9 cellular contexts compared by ENCODE assay signal in the genomic region with DNA sequence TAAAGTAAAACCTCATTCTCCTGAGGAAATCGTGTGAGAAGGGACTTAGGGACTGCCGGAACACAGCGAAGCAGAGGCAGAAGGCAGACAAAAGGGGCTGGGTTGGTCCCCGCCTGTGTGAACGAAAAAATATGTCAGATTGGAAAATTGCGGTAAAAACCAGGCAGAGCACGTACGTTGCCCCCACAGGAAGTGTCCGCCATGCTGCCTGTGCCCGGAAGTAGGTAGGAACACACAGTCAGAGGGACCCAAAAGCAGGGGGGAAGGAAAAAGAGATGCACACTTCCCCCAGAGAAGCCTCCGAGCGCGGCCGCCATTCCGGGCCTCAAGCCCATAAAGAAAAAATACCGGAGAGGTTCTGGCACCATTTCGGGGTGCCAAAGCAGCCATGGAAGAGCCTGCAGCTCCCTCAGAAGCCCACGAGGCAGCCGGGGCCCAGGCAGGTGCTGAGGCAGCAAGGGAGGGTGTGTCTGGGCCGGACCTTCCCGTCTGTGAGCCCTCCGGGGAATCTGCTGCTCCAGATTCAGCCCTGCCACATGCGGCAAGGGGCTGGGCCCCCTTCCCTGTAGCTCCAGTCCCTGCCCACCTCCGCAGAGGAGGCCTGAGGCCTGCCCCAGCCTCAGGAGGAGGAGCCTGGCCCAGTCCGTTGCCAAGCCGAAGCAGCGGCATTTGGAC. TPM values are rescaled to one million over a fixed set of nuclear protein-coding genes. Genes with fewer than 3 reads are reported as not detected.
DNase-seq lines count a peak whose midpoint lies in the region; ATAC-seq, FAIRE-seq and TF ChIP-seq lines count a peak whose summit lies in the region.
"Had no signal": no experiment of that assay in that cellular context is flagged by ENCODE, and none has a peak within 500 bp of the region (broad histone marks: within the 10 kb centered on the region; RNA-seq: fewer than 3 reads in every experiment).

A gene (plus strand): TSS at position 280 of the 675 bp plus-strand sequence. CDS start 109 bp downstream, at position 389.

- FAIRE-seq in A549 (lab: Jason Lieb, UNC) = no peak

- H3K4me1 Mint-ChIP-seq in memory B cell = no peaks in the 10 kb centered on the region

- peak; percentile 30 for TF ChIP-seq POLR2A in A549 (IDR thresholded peaks at IDR 0.05; ENCODE audit: low read length)

- no peaks in the 10 kb centered on the region for H3K36me3 Mint-ChIP-seq in memory B cell

- peak within 1 kb of the TSS; percentile 69 for H3K4me3 Mint-ChIP-seq in memory B cell

- 62% methylated on average over 27 of the region's 27 CpGs for WGBS in A549 (ENCODE audit: missing lambda C conversion rate)

- no peak for TF ChIP-seq EP300 in A549 (IDR thresholded peaks at IDR 0.05)

- POLR2A ChIA-PET in A549 (lab: Yijun Ruan, JAX) = no interaction called here

- H3K9me3 ChIP-seq in A549 = 0 out of 3 replicates have a peak, but pooled peaks cover 3% of the 10 kb centered on the region

- TF ChIP-seq CTCF in A549 (IDR thresholded peaks at IDR 0.05) (no peak), astrocyte of the spinal cord (IDR thresholded peaks at IDR 0.05; ENCODE audit: low read depth, low read length) (no peak)

- no peaks in the 10 kb centered on the region; the same call in 2 of the 3 replicates for H3K4me1 ChIP-seq in A549

- peak within 1 kb of the TSS; percentile 54 for H3K4me2 ChIP-seq in A549

- CTCF ChIA-PET in A549 (lab: Yijun Ruan, JAX) = no interaction called here

- ATAC-seq in A549 (peak; percentile 67 to 86), memory B cell (ENCODE audit: low read depth) (peak; percentile 35)

- in situ Hi-C loops in astrocyte of the spinal cord (cut with HindIII; ENCODE audit: low sequenced_read_pairs) = no loop called here

- DNase-seq in A549 (ENCODE audit: low read depth in 1 of 2, low spot score in 1 of 2) (peak; percentile 35 to 89), HS-5 (ENCODE audit: low read depth) (peak; percentile 56), SHP77 treated with DMSO at 0.1 percent for 48 hours (lab: John Stamatoyannopoulos, UW) (peak; percentile 91), astrocyte of the spinal cord (ENCODE audit: low read depth, low spot score) (peak; percentile 78), memory B cell (ENCODE audit: low spot score in 2 of 2) (peak in 1 of 2 donors; percentile 25), GM19240 (ENCODE audit: insufficient read length, low spot score) (no peak), islet precursor cell (no peak)

- TF ChIP-seq RAD21 in A549 (conservative IDR thresholded peaks at IDR 0.05 in 1 of 2, IDR thresholded peaks at IDR 0.05 in 1 of 2) = no peak

- H3K27ac Mint-ChIP-seq in memory B cell = no peak within 1 kb of the TSS

- H3K9me3 Mint-ChIP-seq in memory B cell = peaks cover 2% of the 10 kb centered on the region

- H3K4me3 ChIP-seq in A549 = peak within 1 kb of the TSS; percentile 64
- peak within 1 kb of the TSS; percentile 72 for H3K4me3 ChIP-seq in astrocyte of the spinal cord (ENCODE audit: low read depth, low read length)

- peaks cover 3% of the 10 kb centered on the region for H3K27me3 Mint-ChIP-seq in memory B cell

- H3K27ac ChIP-seq in A549 = peak within 1 kb of the TSS; percentile 77 to 88
- peak within 1 kb of the TSS; percentile 72 for H3K27ac ChIP-seq in temporal lobe (ENCODE audit: low read depth, low read length)

TF ChIP-seq in A549, 52 proteins besides CTCF, POLR2A, EP300 and RAD21 (continues in another document):
- TF ChIP-seq SREBF2 (IDR thresholded peaks at IDR 0.05) = no peak
- no peak for TF ChIP-seq ZFP36 (IDR thresholded peaks at IDR 0.05; ENCODE audit: borderline replicate concordance, partially characterized antibody)
- no peak for TF ChIP-seq TFCP2L1 (CRISPR knock-in tag; IDR thresholded peaks at IDR 0.05)
- TF ChIP-seq PHF8 (IDR thresholded peaks at IDR 0.05; ENCODE audit: borderline replicate concordance, low read depth) = peak; percentile 75
- TF ChIP-seq HOXB5 (CRISPR knock-in tag; IDR thresholded peaks at IDR 0.05) = no peak
- peak in 1 of 2 experiments; percentile 59; a peak in 2 of 5 replicates for TF ChIP-seq JUN (IDR thresholded peaks at IDR 0.05)
- TF ChIP-seq CEBPB (IDR thresholded peaks at IDR 0.05) = no peak
- TF ChIP-seq HOXB13 (CRISPR knock-in tag; IDR thresholded peaks at IDR 0.05; ENCODE audit: low read depth) = no peak
- TF ChIP-seq RCOR1 (IDR thresholded peaks at IDR 0.05; ENCODE audit: low read depth, low read length) = no peak
- peak; percentile 71; the same call in 1 of the 2 replicates for TF ChIP-seq MYC (IDR thresholded peaks at IDR 0.05; ENCODE audit: borderline replicate concordance, low read length)
- no peak for TF ChIP-seq HOXA7 (CRISPR knock-in tag; IDR thresholded peaks at IDR 0.05)
- no peak for TF ChIP-seq RARB (CRISPR knock-in tag; IDR thresholded peaks at IDR 0.05)
- TF ChIP-seq ZSCAN20 (CRISPR knock-in tag; IDR thresholded peaks at IDR 0.05) = no peak
- no peak for TF ChIP-seq JUNB (IDR thresholded peaks at IDR 0.05)
- TF ChIP-seq, protein P1, sequence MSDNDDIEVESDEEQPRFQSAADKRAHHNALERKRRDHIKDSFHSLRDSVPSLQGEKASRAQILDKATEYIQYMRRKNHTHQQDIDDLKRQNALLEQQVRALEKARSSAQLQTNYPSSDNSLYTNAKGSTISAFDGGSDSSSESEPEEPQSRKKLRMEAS (IDR thresholded peaks at IDR 0.05) = peak; percentile 77
- TF ChIP-seq RNF2 (IDR thresholded peaks at IDR 0.05; ENCODE audit: borderline replicate concordance, low read depth) = no peak
- TF ChIP-seq ESRRA (IDR thresholded peaks at IDR 0.05; ENCODE audit: borderline replicate concordance, low read length) = no peak
- no peak for TF ChIP-seq EHF (CRISPR knock-in tag; IDR thresholded peaks at IDR 0.05)
- TF ChIP-seq KDM5A (IDR thresholded peaks at IDR 0.05) = peak; percentile 20; the same call in 1 of the 2 replicates
- TF ChIP-seq EHMT2 (IDR thresholded peaks at IDR 0.05; ENCODE audit: low read depth) = no peak
- TF ChIP-seq, protein P2, sequence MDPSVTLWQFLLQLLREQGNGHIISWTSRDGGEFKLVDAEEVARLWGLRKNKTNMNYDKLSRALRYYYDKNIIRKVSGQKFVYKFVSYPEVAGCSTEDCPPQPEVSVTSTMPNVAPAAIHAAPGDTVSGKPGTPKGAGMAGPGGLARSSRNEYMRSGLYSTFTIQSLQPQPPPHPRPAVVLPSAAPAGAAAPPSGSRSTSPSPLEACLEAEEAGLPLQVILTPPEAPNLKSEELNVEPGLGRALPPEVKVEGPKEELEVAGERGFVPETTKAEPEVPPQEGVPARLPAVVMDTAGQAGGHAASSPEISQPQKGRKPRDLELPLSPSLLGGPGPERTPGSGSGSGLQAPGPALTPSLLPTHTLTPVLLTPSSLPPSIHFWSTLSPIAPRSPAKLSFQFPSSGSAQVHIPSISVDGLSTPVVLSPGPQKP (IDR thresholded peaks at IDR 0.05; ENCODE audit: low read depth, low read length) = peak; percentile 86; the same call in 1 of the 2 replicates
- TF ChIP-seq, protein P3, sequence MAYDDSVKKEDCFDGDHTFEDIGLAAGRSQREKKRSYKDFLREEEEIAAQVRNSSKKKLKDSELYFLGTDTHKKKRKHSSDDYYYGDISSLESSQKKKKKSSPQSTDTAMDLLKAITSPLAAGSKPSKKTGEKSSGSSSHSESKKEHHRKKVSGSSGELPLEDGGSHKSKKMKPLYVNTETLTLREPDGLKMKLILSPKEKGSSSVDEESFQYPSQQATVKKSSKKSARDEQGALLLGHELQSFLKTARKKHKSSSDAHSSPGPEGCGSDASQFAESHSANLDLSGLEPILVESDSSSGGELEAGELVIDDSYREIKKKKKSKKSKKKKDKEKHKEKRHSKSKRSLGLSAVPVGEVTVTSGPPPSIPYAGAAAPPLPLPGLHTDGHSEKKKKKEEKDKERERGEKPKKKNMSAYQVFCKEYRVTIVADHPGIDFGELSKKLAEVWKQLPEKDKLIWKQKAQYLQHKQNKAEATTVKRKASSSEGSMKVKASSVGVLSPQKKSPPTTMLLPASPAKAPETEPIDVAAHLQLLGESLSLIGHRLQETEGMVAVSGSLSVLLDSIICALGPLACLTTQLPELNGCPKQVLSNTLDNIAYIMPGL (CRISPR knock-in tag; IDR thresholded peaks at IDR 0.05; ENCODE audit: borderline replicate concordance) = no peak
- TF ChIP-seq, protein P4, sequence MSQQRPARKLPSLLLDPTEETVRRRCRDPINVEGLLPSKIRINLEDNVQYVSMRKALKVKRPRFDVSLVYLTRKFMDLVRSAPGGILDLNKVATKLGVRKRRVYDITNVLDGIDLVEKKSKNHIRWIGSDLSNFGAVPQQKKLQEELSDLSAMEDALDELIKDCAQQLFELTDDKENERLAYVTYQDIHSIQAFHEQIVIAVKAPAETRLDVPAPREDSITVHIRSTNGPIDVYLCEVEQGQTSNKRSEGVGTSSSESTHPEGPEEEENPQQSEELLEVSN (IDR thresholded peaks at IDR 0.05; ENCODE audit: borderline replicate concordance, low read depth) = peak; percentile 74; the same call in 1 of the 2 replicates
- no peak for TF ChIP-seq BHLHE40 (IDR thresholded peaks at IDR 0.05; ENCODE audit: low read depth, low read length)
- no peak for TF ChIP-seq CHD4 (IDR thresholded peaks at IDR 0.05; ENCODE audit: borderline replicate concordance)

RNA-seq across cellular contexts. Expression of the gene that starts here (rescaled TPM):
- polyA plus RNA-seq in A549 (2011; rRNA removed) = 3.0 and 3.7 TPM in 2 replicates
- 2.6 and 3.1 TPM in 2 replicates for polyA plus RNA-seq in A549 (2012; cell fraction: cytosol; rRNA removed)
- polyA plus RNA-seq in A549 (2012; cell fraction: nucleus; rRNA removed) = 3.5 and 5.0 TPM in 2 replicates
- 3.3 to 4.7 TPM (median 3.6 TPM) in 3 replicates for polyA plus RNA-seq in A549 (2017; fragmentation: RNase III; extraction: RNeasy Plus Mini Kit Qiagen cat#74134 plus additional on column Dnase treatment)
- polyA minus RNA-seq in A549 (2011; rRNA and poly(A)+ RNA removed) = 5.9 and 7.2 TPM in 2 replicates
- 13.5 TPM for total RNA-seq in temporal lobe
- total RNA-seq: dermis microvascular lymphatic vessel endothelial cell had no signal

Comparison
In these comparisons a context has a peak if more than half of its experiments do, and no peak if none do; other contexts are left out.
1. DNase-seq: peak in A549 (2 of 2), HS-5 (single experiment), SHP77 treated with DMSO at 0.1 percent for 48 hours (single experiment) and astrocyte of the spinal cord (single experiment); none in GM19240 (single experiment) and islet precursor cell (single experiment).